ENCODE assay signal across 16 cellular contexts in the genomic region with DNA sequence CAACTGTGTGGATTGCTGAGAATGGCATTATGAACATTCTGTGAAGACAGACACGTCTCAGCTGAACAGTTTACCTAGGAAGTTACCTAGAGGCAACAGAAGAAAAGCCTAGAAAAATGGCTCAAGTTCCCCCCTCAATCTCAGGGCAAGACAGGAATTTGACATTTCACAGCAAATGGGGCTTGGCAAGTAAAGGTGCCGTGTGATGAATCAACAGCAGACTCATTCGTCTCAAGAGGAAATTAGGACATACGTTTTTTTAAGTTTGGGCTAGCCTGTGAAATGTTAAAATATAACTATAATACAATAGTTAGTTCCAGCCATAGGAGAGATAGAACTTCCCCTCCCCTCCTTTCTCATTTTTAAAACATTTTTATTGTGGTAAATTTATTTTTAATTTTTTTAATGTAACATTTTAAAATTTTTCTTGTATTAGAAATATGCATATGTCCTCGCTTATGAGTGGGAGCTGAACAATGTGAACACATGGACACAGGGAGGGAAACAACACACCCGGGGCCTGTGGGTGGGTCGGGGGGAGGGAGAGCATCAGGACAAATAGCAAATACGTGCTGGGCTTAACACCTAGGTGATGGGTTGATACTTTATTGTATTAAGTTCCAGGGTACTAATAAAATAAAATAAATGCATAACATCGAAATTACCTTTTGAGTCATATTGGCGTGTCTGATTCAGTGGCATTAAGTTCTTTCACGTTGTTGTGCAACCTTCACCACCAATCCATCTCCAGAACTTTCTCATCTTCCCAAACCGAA.
DNase-seq lines count a peak whose midpoint lies in the region; ATAC-seq and TF ChIP-seq lines count a peak whose summit lies in the region.
"Had no signal": no experiment of that assay in that cellular context is flagged by ENCODE, and none has a peak within 500 bp of the region (broad histone marks: within the 10 kb centered on the region; RNA-seq: fewer than 3 reads in every experiment).

No MANE protein-coding gene starts in this region.

- H3K4me2 ChIP-seq in mammary epithelial cell (ENCODE audit: insufficient read depth, low read depth, low read length) (no peak overlapping the region), Karpas-422 (ENCODE audit: low read depth, low read length, poor library complexity, severe bottlenecking) (no peak overlapping the region)

- H3K27me3 Mint-ChIP-seq in MCF 10A (ENCODE audit: insufficient read depth, unreplicated experiment) = no peaks in the 10 kb centered on the region
- H3K27me3 Mint-ChIP-seq in mesothelial cell of epicardium (ENCODE audit: low read depth) = no peaks in the 10 kb centered on the region
- H3K27me3 Mint-ChIP-seq in activated CD8-positive, alpha-beta T cell treated with anti-CD3 and anti-CD28 coated beads, Interleukin-2, amount 10 ng/mL, durations not matched to agents 7 days and 5 days (ENCODE audit: low read depth) = peaks cover 75% of the 10 kb centered on the region

- dilution Hi-C loops in mammary epithelial cell (cut with HindIII; ENCODE audit: low sequenced_read_pairs) = loop anchor here (5.0 kb wide), 1 partner anchor 64 kb away; no protein-coding TSS in a partner anchor

- H3K9me2 ChIP-seq in Karpas-422 (replicated peaks; ENCODE audit: insufficient read depth, low read length) = no peaks in the 10 kb centered on the region

- H3K4me1 Mint-ChIP-seq in MCF 10A (ENCODE audit: insufficient read depth, unreplicated experiment) (peaks cover 21% of the 10 kb centered on the region), mesothelial cell of epicardium (peaks cover 47% of the 10 kb centered on the region)
- peaks cover 15% of the 10 kb centered on the region for H3K4me1 Mint-ChIP-seq in activated CD8-positive, alpha-beta T cell treated with anti-CD3 and anti-CD28 coated beads, Interleukin-2, amount 10 ng/mL, durations not matched to agents 7 days and 5 days (ENCODE audit: low read depth)

- no peaks in the 10 kb centered on the region for H4K20me1 ChIP-seq in mammary epithelial cell (ENCODE audit: insufficient read depth, low read length)
- H4K20me1 ChIP-seq in Karpas-422 (ENCODE audit: insufficient read depth, low read depth, low read length) = no peaks in the 10 kb centered on the region

- H3K9ac ChIP-seq in mammary epithelial cell (ENCODE audit: insufficient read depth, low read length) = no peak overlapping the region
- H3K9ac ChIP-seq in Karpas-422 (ENCODE audit: low read length) = no peak overlapping the region

- H3K9me3 Mint-ChIP-seq in MCF 10A (ENCODE audit: unreplicated experiment) (peaks cover 7% of the 10 kb centered on the region), mesothelial cell of epicardium (no peaks in the 10 kb centered on the region)
- H3K9me3 Mint-ChIP-seq in activated CD8-positive, alpha-beta T cell treated with anti-CD3 and anti-CD28 coated beads, Interleukin-2, amount 10 ng/mL, durations not matched to agents 7 days and 5 days (ENCODE audit: insufficient read depth) = no peaks in the 10 kb centered on the region
- H3K9me3 Mint-ChIP-seq: stimulated activated naive CD8-positive, alpha-beta T cell treated with anti-CD3 and anti-CD28 coated beads, Interleukin-15, Interleukin-2, amounts not matched to agents 100 ng/mL and 50 ng/mL, for 24 hours had no signal

- DNase-seq in MCF 10A (ENCODE audit: unreplicated experiment) (peak; percentile 60), mammary epithelial cell (no peak), cardiac fibroblast (ENCODE audit: low read depth in 2 of 2) (peak; percentile 62 to 84), mesothelial cell of epicardium (ENCODE audit: low spot score in 2 of 2, unreplicated experiment in 2 of 2) (no peak), aorta (no peak), Karpas-422 (no peak)
- no peak for DNase-seq in activated CD8-positive, alpha-beta T cell treated with anti-CD3 and anti-CD28 coated beads, Interleukin-2, amount 10 ng/mL, durations not matched to agents 7 days and 5 days
- DNase-seq: activated naive CD4-positive, alpha-beta T cell treated with anti-CD3 and anti-CD28 coated beads, Interleukin-2, amount 50 U/mL, for 16 hours; colonic mucosa; foreskin keratinocyte; islet precursor cell; NCI-H1092; right lobe of liver; WERI-Rb-1 had no signal

- H3K36me3 ChIP-seq in mammary epithelial cell (ENCODE audit: insufficient read depth, low read length) (peaks cover 7% of the 10 kb centered on the region), aorta (ENCODE audit: control insufficient read depth in 1 of 2, insufficient read depth in 2 of 2, low read length in 1 of 2) (no peaks in the 10 kb centered on the region), Karpas-422 (ENCODE audit: insufficient read depth, low read length) (no peaks in the 10 kb centered on the region)
- H3K36me3 ChIP-seq: colonic mucosa, right lobe of liver, WERI-Rb-1 had no signal

- in situ Hi-C loops in mammary epithelial cell (cut with MboI; ENCODE audit: low sequenced_read_pairs in 2 of 2) = loop anchor here in 1 of 2 donors (25.0 kb wide), 1 partner anchor 1461 kb away; no protein-coding TSS in a partner anchor

- H3K27me3 ChIP-seq in mammary epithelial cell (ENCODE audit: insufficient read depth, low read length) (no peaks in the 10 kb centered on the region), aorta (ENCODE audit: control insufficient read depth in 1 of 2, insufficient read depth in 2 of 2, low read length in 1 of 2) (no peaks in the 10 kb centered on the region), Karpas-422 (ENCODE audit: low read length) (no peaks in the 10 kb centered on the region)
- H3K27me3 ChIP-seq: colonic mucosa, foreskin keratinocyte, right lobe of liver had no signal

- no peak for TF ChIP-seq CTCF in MCF 10A (IDR thresholded peaks at IDR 0.05; ENCODE audit: unreplicated experiment)
- TF ChIP-seq CTCF in mammary epithelial cell (conservative IDR thresholded peaks at IDR 0.05 in 1 of 2, IDR thresholded peaks at IDR 0.05 in 1 of 2; ENCODE audit: extremely low read depth in 1 of 2, insufficient read depth in 1 of 2, low read depth in 1 of 2, low read length in 2 of 2) = no peak
- TF ChIP-seq CTCF in cardiac fibroblast (IDR thresholded peaks at IDR 0.05; ENCODE audit: low read depth, low read length) = no peak
- no peak for TF ChIP-seq CTCF in mesothelial cell of epicardium (IDR thresholded peaks at IDR 0.05; ENCODE audit: unreplicated experiment)

- no peak for ATAC-seq in aorta (ENCODE audit: low FRiP score)
- no peak for ATAC-seq in GM18873 (IDR thresholded peaks at IDR 0.05; ENCODE audit: low FRiP score, unreplicated experiment)
- no peak for ATAC-seq in activated CD8-positive, alpha-beta T cell treated with anti-CD3 and anti-CD28 coated beads, Interleukin-2, amount 10 ng/mL, durations not matched to agents 7 days and 5 days
- ATAC-seq: foreskin keratinocyte, right lobe of liver had no signal

- H2AFZ ChIP-seq in mammary epithelial cell (ENCODE audit: low read depth, low read length) (no peak overlapping the region), Karpas-422 (ENCODE audit: low read length) (no peak overlapping the region)

- no peaks in the 10 kb centered on the region for H3K9me3 ChIP-seq in mammary epithelial cell (replicated peaks; ENCODE audit: insufficient read depth, low read length)
- H3K9me3 ChIP-seq in aorta (ENCODE audit: control insufficient read depth, low read length) = no peaks in the 10 kb centered on the region
- no peaks in the 10 kb centered on the region for H3K9me3 ChIP-seq in Karpas-422 (ENCODE audit: low read length)
- H3K9me3 ChIP-seq: colonic mucosa, right lobe of liver had no signal

- CTCF ChIA-PET in MCF 10A (lab: Yijun Ruan, JAX) = interaction anchor here (1.9 kb wide), 1 partner anchor 201 kb away, joined by 9 read pairs; no protein-coding TSS in a partner anchor
- CTCF ChIA-PET in mammary epithelial cell (lab: Charles Lee; ENCODE audit: low non-redundant PET) = no interaction called here
- CTCF ChIA-PET in activated CD8-positive, alpha-beta T cell treated with anti-CD3 and anti-CD28 coated beads, Interleukin-2, amount 10 ng/mL, durations not matched to agents 7 days and 5 days (lab: Charles Lee) = interaction anchor here (1.1 kb wide), 1 partner anchor 11 kb away, joined by 5 read pairs; no protein-coding TSS in a partner anchor

- WGBS in mammary epithelial cell (ENCODE audit: low coverage, missing lambda C conversion rate) = 56% methylated on average over 12 of the region's 12 CpGs
- WGBS in aorta, 2 donors = 40 to 45% methylated on average over 12 of the region's 12 CpGs

- H3K4me3 ChIP-seq in mammary epithelial cell (replicated peaks in 1 of 3; ENCODE audit: insufficient read depth in 1 of 3, low read depth in 2 of 3, low read length in 3 of 3) = no peak overlapping the region
- H3K4me3 ChIP-seq in cardiac fibroblast (replicated peaks in 1 of 2; ENCODE audit: low read depth in 2 of 2, low read length in 2 of 2) = no peak overlapping the region
- no peak overlapping the region for H3K4me3 ChIP-seq in aorta (ENCODE audit: low read length in 2 of 2)
- H3K4me3 ChIP-seq in Karpas-422 (ENCODE audit: low read length) = no peak overlapping the region
- H3K4me3 ChIP-seq: colonic mucosa, right lobe of liver had no signal

- H3K27ac Mint-ChIP-seq in MCF 10A (ENCODE audit: low read depth, unreplicated experiment) (no peak overlapping the region), mesothelial cell of epicardium (peak overlapping the region; percentile 77)
- no peak overlapping the region for H3K27ac Mint-ChIP-seq in activated CD8-positive, alpha-beta T cell treated with anti-CD3 and anti-CD28 coated beads, Interleukin-2, amount 10 ng/mL, durations not matched to agents 7 days and 5 days
- H3K27ac Mint-ChIP-seq: stimulated activated naive CD8-positive, alpha-beta T cell treated with anti-CD3 and anti-CD28 coated beads, Interleukin-15, Interleukin-2, amounts not matched to agents 100 ng/mL and 50 ng/mL, for 24 hours had no signal

- H3K36me3 Mint-ChIP-seq in MCF 10A (ENCODE audit: insufficient read depth, unreplicated experiment) (no peaks in the 10 kb centered on the region), mesothelial cell of epicardium (peaks cover 5% of the 10 kb centered on the region)
- H3K36me3 Mint-ChIP-seq in activated CD8-positive, alpha-beta T cell treated with anti-CD3 and anti-CD28 coated beads, Interleukin-2, amount 10 ng/mL, durations not matched to agents 7 days and 5 days (ENCODE audit: low read depth) = no peaks in the 10 kb centered on the region

- POLR2A ChIA-PET in MCF 10A (lab: Yijun Ruan, JAX) = interaction anchor here (0.9 kb wide), 1 partner anchor 16 kb away, joined by 4 read pairs; no protein-coding TSS in a partner anchor
- POLR2A ChIA-PET in activated CD8-positive, alpha-beta T cell treated with anti-CD3 and anti-CD28 coated beads, Interleukin-2, amount 10 ng/mL, durations not matched to agents 7 days and 5 days (lab: Charles Lee) = no interaction called here

- peaks cover 3% of the 10 kb centered on the region for H3K79me2 ChIP-seq in mammary epithelial cell (ENCODE audit: insufficient read depth, low read length)
- H3K79me2 ChIP-seq in Karpas-422 (ENCODE audit: low read length) = no peaks in the 10 kb centered on the region

- no TSS peak for BruUV-seq in MCF 10A (replicated peaks; lab: Mats Ljungman, UMichigan)
- BruUV-seq in mammary epithelial cell (replicated peaks; lab: Mats Ljungman, UMichigan) = no TSS peak

- H3K27ac ChIP-seq in mammary epithelial cell (ENCODE audit: insufficient read depth, low read depth, low read length) = no peak overlapping the region
- H3K27ac ChIP-seq in aorta (ENCODE audit: low read depth in 1 of 2, low read length in 2 of 2) = peak overlapping the region; percentile 50 to 77
- no peak overlapping the region for H3K27ac ChIP-seq in Karpas-422 (ENCODE audit: low read length)
- H3K27ac ChIP-seq: colonic mucosa, foreskin keratinocyte, right lobe of liver, WERI-Rb-1 had no signal

- intact Hi-C loops in MCF 10A (cut with micrococcal nuclease) = no loop called here
- intact Hi-C loops in mammary epithelial cell (cut with micrococcal nuclease) = no loop called here
- intact Hi-C loops in aorta (cut with DNase I) = no loop called here

- H3K4me3 Mint-ChIP-seq in MCF 10A (ENCODE audit: unreplicated experiment) (no peak overlapping the region), mesothelial cell of epicardium (no peak overlapping the region)
- H3K4me3 Mint-ChIP-seq in activated CD8-positive, alpha-beta T cell treated with anti-CD3 and anti-CD28 coated beads, Interleukin-2, amount 10 ng/mL, durations not matched to agents 7 days and 5 days = no peak overlapping the region
- H3K4me3 Mint-ChIP-seq: stimulated activated naive CD8-positive, alpha-beta T cell treated with anti-CD3 and anti-CD28 coated beads, Interleukin-15, Interleukin-2, amounts not matched to agents 100 ng/mL and 50 ng/mL, for 24 hours had no signal

- H3K4me1 ChIP-seq in mammary epithelial cell (ENCODE audit: insufficient read depth, low read length) = peaks cover 41% of the 10 kb centered on the region
- H3K4me1 ChIP-seq in aorta (ENCODE audit: control insufficient read depth in 1 of 2, insufficient read depth in 2 of 2, low read length in 2 of 2) = peaks cover 0 to 2% of the 10 kb centered on the region in 2 donors
- H3K4me1 ChIP-seq in Karpas-422 (ENCODE audit: low read length) = no peaks in the 10 kb centered on the region
- H3K4me1 ChIP-seq: colonic mucosa, foreskin keratinocyte had no signal

Comparison
In these comparisons a context has a peak if more than half of its experiments do, and no peak if none do; other contexts are left out.
1. DNase-seq: peak in MCF 10A (single experiment) and cardiac fibroblast (2 of 2); none in mammary epithelial cell (single experiment), mesothelial cell of epicardium (0 of 2), aorta (0 of 2), activated CD8-positive, alpha-beta T cell treated with anti-CD3 and anti-CD28 coated beads, Interleukin-2, amount 10 ng/mL, durations not matched to agents 7 days and 5 days (single experiment) and Karpas-422 (single experiment).
2. H3K27ac ChIP-seq: peak in aorta (2 of 2); none in mammary epithelial cell (single experiment) and Karpas-422 (single experiment).